Comparison of ENCODE assay signal across 9 cellular contexts in genomic region chr2:73268368-73268830, GRCh38. TPM values are rescaled to one million over a fixed set of nuclear protein-coding genes. Genes with fewer than 3 reads are reported as not detected.
DNase-seq lines count a peak whose midpoint lies in the region; ATAC-seq and TF ChIP-seq lines count a peak whose summit lies in the region.
"Had no signal": no experiment of that assay in that cellular context is flagged by ENCODE, and none has a peak within 500 bp of the region (broad histone marks: within the 10 kb centered on the region; RNA-seq: fewer than 3 reads in every experiment).

No MANE protein-coding gene starts in this region.

- no peak for TF ChIP-seq EP300 in sigmoid colon (IDR thresholded peaks at IDR 0.05)

- no peak overlapping the region for H3K14ac ChIP-seq in trophoblast cell (ENCODE audit: low read length)

- no peak overlapping the region for H2AFZ ChIP-seq in trophoblast cell (ENCODE audit: insufficient read depth, low read length, poor library complexity)

- H3K4me2 ChIP-seq in trophoblast cell (ENCODE audit: low read length), result peak overlapping the region; percentile 64

- H3K9ac ChIP-seq in trophoblast cell (ENCODE audit: low read length), result no peak overlapping the region

- H3K79me1 ChIP-seq in trophoblast cell (ENCODE audit: low read length), result no peaks in the 10 kb centered on the region

- intact Hi-C loops in sigmoid colon (cut with DNase I), result no loop called here
- intact Hi-C loops in heart left ventricle (cut with DNase I), result no loop called here

- H3K9me3 ChIP-seq in trophoblast cell (ENCODE audit: insufficient read depth, low read depth, low read length), result peaks cover 7% of the 10 kb centered on the region
- H3K9me3 ChIP-seq in sigmoid colon, result no peaks in the 10 kb centered on the region
- H3K9me3 ChIP-seq in heart left ventricle, result peaks cover 0 to under 1% (median 0%) of the 10 kb centered on the region in 12 donors
- H3K9me3 ChIP-seq: right lobe of liver had no signal

- DNase-seq in DMS79 (lab: John Stamatoyannopoulos, UW), result peak; percentile 62
- DNase-seq in DMS79 treated with DMSO at 0.1 percent for 48 hours (lab: John Stamatoyannopoulos, UW), result no peak
- peak; percentile 33 for DNase-seq in SHP77 treated with DMSO at 0.1 percent for 48 hours (lab: John Stamatoyannopoulos, UW)
- DNase-seq in epithelial cell of esophagus (ENCODE audit: low read depth), result no peak
- no peak for DNase-seq in trophoblast cell
- DNase-seq in sigmoid colon, result no peak
- no peak for DNase-seq in AML-193 (lab: John Stamatoyannopoulos, UW)
- DNase-seq in heart left ventricle, result no peak

- H3K27ac ChIP-seq in trophoblast cell (ENCODE audit: low read depth, low read length), result no peak overlapping the region
- no peak overlapping the region for H3K27ac ChIP-seq in sigmoid colon
- H3K27ac ChIP-seq in heart left ventricle, result no peak overlapping the region
- H3K27ac ChIP-seq: right lobe of liver had no signal

- H3K36me3 ChIP-seq in trophoblast cell (ENCODE audit: control insufficient read depth in 1 of 2, insufficient read depth in 2 of 2, low read length in 2 of 2), result no peaks in the 10 kb centered on the region
- H3K36me3 ChIP-seq in sigmoid colon, result no peaks in the 10 kb centered on the region
- no peaks in the 10 kb centered on the region for H3K36me3 ChIP-seq in heart left ventricle
- H3K36me3 ChIP-seq: right lobe of liver had no signal

- peaks cover 25% of the 10 kb centered on the region for H3K27me3 ChIP-seq in trophoblast cell (ENCODE audit: insufficient read depth, low read length)
- peaks cover 20 to 51% (median 45%) of the 10 kb centered on the region in 3 donors for H3K27me3 ChIP-seq in sigmoid colon
- H3K27me3 ChIP-seq in heart left ventricle, result peaks cover 10 to 54% (median 33%) of the 10 kb centered on the region in 9 donors

- no peak overlapping the region for H4K91ac ChIP-seq in trophoblast cell (ENCODE audit: low read depth, low read length)

- H3K4me3 ChIP-seq in epithelial cell of esophagus (ENCODE audit: low read length), result peak overlapping the region; percentile 49
- H3K4me3 ChIP-seq in trophoblast cell (ENCODE audit: low read depth, low read length), result peak overlapping the region; percentile 49
- peak overlapping the region in 2 of 4 donors; percentile 10 to 27 for H3K4me3 ChIP-seq in sigmoid colon
- H3K4me3 ChIP-seq in heart left ventricle, result peak overlapping the region in 2 of 12 donors; percentile 10 to 24

- H4K12ac ChIP-seq in trophoblast cell (ENCODE audit: low read depth, low read length), result no peak overlapping the region

- no peak overlapping the region for H3K18ac ChIP-seq in trophoblast cell (ENCODE audit: low read length)

- no peak overlapping the region for H2AK5ac ChIP-seq in trophoblast cell (ENCODE audit: low read length)

- no peaks in the 10 kb centered on the region for H3K79me2 ChIP-seq in trophoblast cell (ENCODE audit: control insufficient read depth, insufficient read depth, low read length, poor library complexity)

- no peak for ATAC-seq in heart left ventricle

- no peak overlapping the region for H3K4ac ChIP-seq in trophoblast cell (ENCODE audit: low read depth, low read length)

- H2BK5ac ChIP-seq in trophoblast cell (ENCODE audit: low read depth, low read length, poor library complexity), result no peak overlapping the region

- no CpG with 5 or more reads among the region's 14 CpGs for WGBS in trophoblast cell (ENCODE audit: extremely low coverage, insufficient coverage, insufficient read length)
- 22 to 62% methylated on average over 14 of the region's 14 CpGs for WGBS in sigmoid colon, 2 donors
- WGBS in heart left ventricle, 4 donors, result 32 to 44% (median 36%) methylated on average over 11 to 14 of the region's 14 CpGs

- H2BK12ac ChIP-seq in trophoblast cell (ENCODE audit: low read length), result no peak overlapping the region

- H2BK120ac ChIP-seq in trophoblast cell (ENCODE audit: insufficient read depth, low read length, poor library complexity), result no peak overlapping the region

- peak overlapping the region; percentile 14 for H3K23ac ChIP-seq in trophoblast cell (ENCODE audit: low read length)

- H4K8ac ChIP-seq in trophoblast cell (ENCODE audit: low read depth, low read length), result no peak overlapping the region

- H3K4me1 ChIP-seq in trophoblast cell (ENCODE audit: control insufficient read depth in 1 of 2, insufficient read depth in 2 of 2, low read length in 2 of 2) (peaks cover 8 to 22% of the 10 kb centered on the region in 2 experiments), sigmoid colon (peaks cover 0 to 17% (median 10%) of the 10 kb centered on the region in 4 donors), heart left ventricle (peaks cover 0 to 14% (median 3%) of the 10 kb centered on the region in 12 donors)

- TF ChIP-seq CTCF in epithelial cell of esophagus (IDR thresholded peaks at IDR 0.05; ENCODE audit: insufficient read depth, low read depth, low read length, missing control alignments) (no peak), sigmoid colon (IDR thresholded peaks at IDR 0.05) (no peak), heart left ventricle (IDR thresholded peaks at IDR 0.05) (no peak)

- TF ChIP-seq POLR2A in sigmoid colon (IDR thresholded peaks at IDR 0.05), result no peak
- no peak for TF ChIP-seq POLR2A in heart left ventricle (IDR thresholded peaks at IDR 0.05)

RNA-seq across cellular contexts. Expression of gene FBXO41, which starts 15.9 kb away (rescaled TPM):
- 0.60 and 0.71 TPM in 2 replicates for polyA plus RNA-seq in trophoblast cell (2013)
- total RNA-seq in sigmoid colon, result 1 to 10 TPM in 3 of 4 donors, under 1 TPM in 1; 0.55 to 2.9 (median 2.3) TPM
- 1 to 10 TPM in 1 of 3 donors, under 1 TPM in 2; under 0.01 to 4.4 (median 0.46) TPM for polyA plus RNA-seq in sigmoid colon
- 1 to 10 TPM in 4 of 9 donors, under 1 TPM in 5; 0.23 to 3.6 (median 0.81) TPM for total RNA-seq in heart left ventricle
- polyA plus RNA-seq in heart left ventricle, result under 1 TPM; 0.21 to 0.42 TPM

RNA-seq across cellular contexts. Expression of gene EGR4, which starts 24.9 kb away (rescaled TPM):
- polyA plus RNA-seq in trophoblast cell (2013), result 0.03 and 0.04 TPM in 2 replicates
- under 1 TPM in 1 of 4 donors, not detected in 3; 0.14 TPM for total RNA-seq in sigmoid colon
- under 1 TPM in 1 of 3 donors, not detected in 2; 0.07 TPM for polyA plus RNA-seq in sigmoid colon
- not detected for total RNA-seq in heart left ventricle
- polyA plus RNA-seq in heart left ventricle, result not detected
- total RNA-seq: right lobe of liver had no signal

RNA-seq across cellular contexts. Expression of gene CCT7, which starts 34.3 kb away (rescaled TPM):
- polyA plus RNA-seq in trophoblast cell (2013), result 331 and 367 TPM in 2 replicates
- total RNA-seq in sigmoid colon, result 100 to 1,000 TPM; 173 to 197 (median 188) TPM
- polyA plus RNA-seq in sigmoid colon, result 100 to 1,000 TPM; 121 to 173 (median 148) TPM
- total RNA-seq in heart left ventricle, result 100 to 1,000 TPM; 156 to 234 (median 198) TPM
- polyA plus RNA-seq in heart left ventricle, result 100 to 1,000 TPM; 261 to 328 TPM

RNA-seq across cellular contexts. Expression of gene PRADC1, which starts 35.4 kb away (rescaled TPM):
- 14.9 and 15.3 TPM in 2 replicates for polyA plus RNA-seq in trophoblast cell (2013)
- total RNA-seq in sigmoid colon (10 to 100 TPM; 27.7 to 68.1 (median 38.6) TPM), heart left ventricle (100 to 1,000 TPM in 2 of 9 donors, 10 to 100 TPM in 7; 57.2 to 153 (median 85.1) TPM)
- polyA plus RNA-seq in sigmoid colon (10 to 100 TPM; 30.3 to 57.1 (median 55.9) TPM), heart left ventricle (100 to 1,000 TPM in 1 of 2 donors, 10 to 100 TPM in 1; 90.8 to 155 TPM)

RNA-seq across cellular contexts. Expression of gene SMYD5, which starts 54.4 kb away (rescaled TPM):
- 11.7 and 11.8 TPM in 2 replicates for polyA plus RNA-seq in trophoblast cell (2013)
- total RNA-seq in sigmoid colon (10 to 100 TPM in 1 of 4 donors, 1 to 10 TPM in 3; 6.9 to 12.4 (median 7.9) TPM), heart left ventricle (10 to 100 TPM; 14.0 to 26.8 (median 20.0) TPM)
- polyA plus RNA-seq in sigmoid colon (10 to 100 TPM in 1 of 3 donors, 1 to 10 TPM in 2; 5.3 to 18.2 (median 7.8) TPM), heart left ventricle (10 to 100 TPM; 14.4 to 29.2 TPM)

Comparison
In these comparisons a context has a peak if more than half of its experiments do, and no peak if none do; other contexts are left out.
1. DNase-seq: peak in DMS79 (single experiment) and SHP77 treated with DMSO at 0.1 percent for 48 hours (single experiment); none in DMS79 treated with DMSO at 0.1 percent for 48 hours (single experiment), epithelial cell of esophagus (single experiment), trophoblast cell (0 of 2), sigmoid colon (single experiment), AML-193 (0 of 2) and heart left ventricle (0 of 5).